In genomic region chr2:138269726-138270125, GRCh38 we compare ENCODE assay signal across 24 cellular contexts.
"Had no signal": no experiment of that assay in that cellular context is flagged by ENCODE, and none has a peak within 500 bp of the region (broad histone marks: within the 10 kb centered on the region; RNA-seq: fewer than 3 reads in every experiment).

No MANE protein-coding gene starts in this region.

- H3K36me3 Mint-ChIP-seq: activated CD8-positive, alpha-beta memory T cell treated with anti-CD3 and anti-CD28 coated beads, Interleukin-2, amount 10 ng/mL, durations not matched to agents 7 days and 5 days; activated naive CD8-positive, alpha-beta T cell; brain had no signal

- DNase-seq: activated B cell treated with CpG ODN at 0.5 μM for 24 hours; activated CD4-positive, alpha-beta T cell treated with anti-CD3 and anti-CD28 coated beads for 1 hour; activated CD4-positive, alpha-beta T cell treated with anti-CD3 and anti-CD28 coated beads, Interleukin-2, amount 10 ng/mL, durations not matched to agents 24 days and 14 days; activated CD4-positive, alpha-beta T cell treated with anti-CD3 and anti-CD28 coated beads, Interleukin-2, amount 50 U/mL, for 48 hours; activated CD8-positive, alpha-beta memory T cell treated with anti-CD3 and anti-CD28 coated beads, Interleukin-2, amount 10 ng/mL, durations not matched to agents 7 days and 5 days; activated effector memory CD4-positive, alpha-beta T cell treated with anti-CD3 and anti-CD28 coated beads, Interleukin-2, amount 50 U/mL, for 16 hours; activated naive CD4-positive, alpha-beta T cell treated with Interleukin-2 at 50 U/mL for 16 hours; activated T-cell treated with anti-CD3 and anti-CD28 coated beads, Interleukin-2, amount 50 U/mL, for 24 hours; Kasumi-1; NCI-H1048; NCI-H146; NCI-H187 treated with DMSO at 0.1 percent for 48 hours; NCI-H2081 treated with DMSO at 0.1 percent for 48 hours; NCI-H446; NCI-H524; Peyer's patch; SHP77; T-helper 17 cell; T-helper 9 cell had no signal

- ATAC-seq: activated CD8-positive, alpha-beta memory T cell treated with anti-CD3 and anti-CD28 coated beads, Interleukin-2, amount 10 ng/mL, durations not matched to agents 7 days and 5 days; T-helper 17 cell had no signal

- H3K4me3 Mint-ChIP-seq: activated B cell treated with CpG ODN at 0.5 μM for 24 hours; activated CD4-positive, alpha-beta T cell treated with anti-CD3 and anti-CD28 coated beads, Interleukin-2, amount 10 ng/mL, durations not matched to agents 24 days and 14 days; activated CD8-positive, alpha-beta memory T cell treated with anti-CD3 and anti-CD28 coated beads, Interleukin-2, amount 10 ng/mL, durations not matched to agents 7 days and 5 days; activated naive CD8-positive, alpha-beta T cell; activated T-cell treated with anti-CD3 and anti-CD28 coated beads, Interleukin-2, amount 50 U/mL, for 24 hours; activated T-helper 1 cell treated with anti-CD3 and anti-CD28 coated beads, Interleukin-12 subunit alpha, Interleukin-12 subunit beta, Interleukin-2, Interleukin-4 antibody, amounts not matched to agents 30 ng/mL and 10 ng/mL and 1 ng/mL, durations not matched to agents 14 hours and 24 hours and 36 hours; central memory CD8-positive, alpha-beta T cell; T-helper 17 cell had no signal

- H3K36me3 ChIP-seq: Peyer's patch, SJSA1 had no signal

- H3K9me3 Mint-ChIP-seq: activated B cell treated with CpG ODN at 0.5 μM for 24 hours; activated CD4-positive, alpha-beta T cell treated with anti-CD3 and anti-CD28 coated beads, Interleukin-2, amount 10 ng/mL, durations not matched to agents 24 days and 14 days; activated T-helper 1 cell treated with anti-CD3 and anti-CD28 coated beads, Interleukin-12 subunit alpha, Interleukin-12 subunit beta, Interleukin-2, Interleukin-4 antibody, amounts not matched to agents 30 ng/mL and 10 ng/mL and 1 ng/mL, durations not matched to agents 14 hours and 24 hours and 36 hours; brain; central memory CD8-positive, alpha-beta T cell had no signal

- H3K4me3 ChIP-seq: Peyer's patch, SJSA1 had no signal

- H3K27me3 Mint-ChIP-seq: activated B cell treated with CpG ODN at 0.5 μM for 24 hours; activated CD4-positive, alpha-beta T cell treated with anti-CD3 and anti-CD28 coated beads, Interleukin-2, amount 10 ng/mL, durations not matched to agents 24 days and 14 days; activated naive CD8-positive, alpha-beta T cell; activated T-cell treated with anti-CD3 and anti-CD28 coated beads, Interleukin-2, amount 50 U/mL, for 24 hours; central memory CD8-positive, alpha-beta T cell; T-helper 17 cell had no signal

- H3K27ac ChIP-seq: Peyer's patch, SJSA1 had no signal

- H3K4me1 Mint-ChIP-seq: activated B cell treated with CpG ODN at 0.5 μM for 24 hours; activated CD4-positive, alpha-beta T cell treated with anti-CD3 and anti-CD28 coated beads, Interleukin-2, amount 10 ng/mL, durations not matched to agents 24 days and 14 days; activated CD8-positive, alpha-beta memory T cell treated with anti-CD3 and anti-CD28 coated beads, Interleukin-2, amount 10 ng/mL, durations not matched to agents 7 days and 5 days; brain; central memory CD8-positive, alpha-beta T cell; T-helper 17 cell had no signal

- H3K9me3 ChIP-seq: Peyer's patch had no signal

- H3K27ac Mint-ChIP-seq: activated B cell treated with CpG ODN at 0.5 μM for 24 hours; activated CD4-positive, alpha-beta T cell treated with anti-CD3 and anti-CD28 coated beads, Interleukin-2, amount 10 ng/mL, durations not matched to agents 24 days and 14 days; activated CD8-positive, alpha-beta memory T cell treated with anti-CD3 and anti-CD28 coated beads, Interleukin-2, amount 10 ng/mL, durations not matched to agents 7 days and 5 days; activated naive CD8-positive, alpha-beta T cell; activated T-cell treated with anti-CD3 and anti-CD28 coated beads, Interleukin-2, amount 50 U/mL, for 24 hours; activated T-helper 1 cell treated with anti-CD3 and anti-CD28 coated beads, Interleukin-12 subunit alpha, Interleukin-12 subunit beta, Interleukin-2, Interleukin-4 antibody, amounts not matched to agents 30 ng/mL and 10 ng/mL and 1 ng/mL, durations not matched to agents 14 hours and 24 hours and 36 hours; T-helper 17 cell had no signal

- H3K27me3 ChIP-seq: Peyer's patch, SJSA1 had no signal
